Comparison of ENCODE assay signal across 10 cellular contexts in the genomic region with DNA sequence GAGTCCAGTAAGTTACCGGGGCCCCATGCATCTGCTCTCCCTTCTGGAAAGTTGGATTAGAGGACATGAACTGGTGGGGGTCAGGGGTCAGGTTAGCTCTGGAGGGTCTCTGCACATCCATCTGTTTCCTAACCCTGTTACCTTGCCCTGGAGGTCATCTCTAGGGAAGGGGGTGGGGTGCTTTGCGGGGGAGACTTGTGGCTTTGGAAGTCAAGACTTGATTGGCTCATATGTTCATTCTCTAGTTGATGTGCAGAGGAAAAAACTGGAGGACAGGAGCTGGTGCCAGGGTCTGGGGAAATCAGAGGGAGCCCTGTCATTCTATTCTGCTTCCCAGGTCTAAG. TPM values are rescaled to one million over a fixed set of nuclear protein-coding genes. Genes with fewer than 3 reads are reported as not detected.
DNase-seq lines count a peak whose midpoint lies in the region; ATAC-seq and TF ChIP-seq lines count a peak whose summit lies in the region.
"Had no signal": no experiment of that assay in that cellular context is flagged by ENCODE, and none has a peak within 500 bp of the region (broad histone marks: within the 10 kb centered on the region; RNA-seq: fewer than 3 reads in every experiment).

No MANE protein-coding gene starts in this region.

- no peak for TF ChIP-seq POLR2A in ovary (IDR thresholded peaks at IDR 0.05)

- H3K9me3 Mint-ChIP-seq in HFFc6, result no peaks in the 10 kb centered on the region

- intact Hi-C loops in ovary (cut with DNase I), result loop anchor here in 2 of 4 donors (5.0 to 10.0 kb wide), 2 partner anchors 38 to 1340 kb away; partner anchors contain the start of gene ZNF148 (in 1 of the 2)

- no peak for TF ChIP-seq CTCF in HFFc6 (IDR thresholded peaks at IDR 0.05)
- TF ChIP-seq CTCF in epithelial cell of proximal tubule (conservative IDR thresholded peaks at IDR 0.05; ENCODE audit: low read depth, low read length), result no peak
- no peak for TF ChIP-seq CTCF in ovary (IDR thresholded peaks at IDR 0.05)

- H3K9me3 ChIP-seq in BLaER1 (no peaks in the 10 kb centered on the region), ovary (no peaks in the 10 kb centered on the region)

- H3K27me3 ChIP-seq in BLaER1 (peaks cover 6% of the 10 kb centered on the region; the same call in 1 of the 2 replicates), ovary (no peaks in the 10 kb centered on the region)

- peaks cover 44% of the 10 kb centered on the region for H4K20me1 ChIP-seq in BLaER1

- 32 to 53% (median 49%) methylated on average over 2 of the region's 2 CpGs for WGBS in ovary, 3 donors

- no peak overlapping the region for H3K27ac Mint-ChIP-seq in HFFc6
- H3K27ac Mint-ChIP-seq: stimulated activated memory B cell treated with anti-CD40 and anti-IgM and Interleukin-4, amounts not matched to agents 10 μg/mL and 1 μg/mL and 100 μg/mL, for 72 hours had no signal

- ATAC-seq in HG03280 (IDR thresholded peaks at IDR 0.05; ENCODE audit: unreplicated experiment) (no peak), HG02884 (IDR thresholded peaks at IDR 0.05; ENCODE audit: unreplicated experiment) (no peak), HG03135 (IDR thresholded peaks at IDR 0.05; ENCODE audit: unreplicated experiment) (no peak)

- no peak overlapping the region for H3K27ac ChIP-seq in BLaER1
- no peak overlapping the region for H3K27ac ChIP-seq in ovary

- H3K4me1 ChIP-seq in BLaER1, result peaks cover 19% of the 10 kb centered on the region
- H3K4me1 ChIP-seq in ovary (ENCODE audit: insufficient read depth), result no peaks in the 10 kb centered on the region

- no peak for TF ChIP-seq EP300 in ovary (IDR thresholded peaks at IDR 0.05)

- peak overlapping the region; percentile 99 for H3K4me2 ChIP-seq in BLaER1

- H3K4me3 ChIP-seq in BLaER1, result peak overlapping the region; percentile 92
- H3K4me3 ChIP-seq in epithelial cell of proximal tubule (ENCODE audit: low read depth, low read length), result peak overlapping the region; percentile 74
- H3K4me3 ChIP-seq in ovary, result peak overlapping the region; percentile 70

- DNase-seq in HFFc6 (no peak), epithelial cell of proximal tubule (ENCODE audit: low read depth) (no peak), ovary (no peak), AML-193 (lab: John Stamatoyannopoulos, UW) (no peak)

- H3K9ac ChIP-seq in BLaER1, result no peak overlapping the region

- H3K36me3 ChIP-seq in BLaER1, result no peaks in the 10 kb centered on the region
- H3K36me3 ChIP-seq in ovary, result no peaks in the 10 kb centered on the region

- peaks cover 24% of the 10 kb centered on the region for H3K27me3 Mint-ChIP-seq in HFFc6 (ENCODE audit: insufficient read depth)

- no peaks in the 10 kb centered on the region for H3K36me3 Mint-ChIP-seq in HFFc6 (ENCODE audit: low read depth)
- H3K36me3 Mint-ChIP-seq: stimulated activated memory B cell treated with anti-CD40 and anti-IgM and Interleukin-4, amounts not matched to agents 10 μg/mL and 1 μg/mL and 100 μg/mL, for 72 hours had no signal

- peak overlapping the region; percentile 71 for H3K4me3 Mint-ChIP-seq in HFFc6

- H3K4me1 Mint-ChIP-seq in HFFc6 (ENCODE audit: low read depth), result peaks cover 14% of the 10 kb centered on the region

RNA-seq across cellular contexts. Expression of gene KALRN, which starts 1.6 kb away (rescaled TPM):
- total RNA-seq in HFFc6 (2021; fragmentation: NEBNext Ultra II Directional; extraction: Animal tissue kit (Norgen Biotek cat#: 25700)), result 1 to 10 TPM; 1.9 to 5.6 (median 2.4) TPM
- 4.1 and 9.2 TPM in 2 replicates for total RNA-seq in epithelial cell of proximal tubule
- total RNA-seq in ovary, result 10 to 100 TPM in 6 of 7 donors, 1 to 10 TPM in 1; 8.0 to 37.1 (median 22.1) TPM
- polyA plus RNA-seq in ovary, result 10 to 100 TPM in 1 of 2 donors, 1 to 10 TPM in 1; 5.5 to 21.2 TPM

RNA-seq across cellular contexts. Expression of gene ROPN1, which starts 42.9 kb away (rescaled TPM):
- not detected for total RNA-seq in HFFc6 (2021; fragmentation: NEBNext Ultra II Directional; extraction: Animal tissue kit (Norgen Biotek cat#: 25700))
- total RNA-seq in epithelial cell of proximal tubule (not detected in 2 replicates), ovary (not detected)
- not detected for polyA plus RNA-seq in ovary
- total RNA-seq: dermis blood vessel endothelial cell had no signal
